ENCODE assay signal across 25 cellular contexts in genomic region chr5:16597946-16598694, GRCh38. TPM values are rescaled to one million over a fixed set of nuclear protein-coding genes. Genes with fewer than 3 reads are reported as not detected.
DNase-seq lines count a peak whose midpoint lies in the region; ATAC-seq and TF ChIP-seq lines count a peak whose summit lies in the region.
"Had no signal": no experiment of that assay in that cellular context is flagged by ENCODE, and none has a peak within 500 bp of the region (broad histone marks: within the 10 kb centered on the region; RNA-seq: fewer than 3 reads in every experiment).

No MANE protein-coding gene starts in this region.

- ATAC-seq in stimulated activated naive B cell treated with anti-CD40 and anti-IgM and Interleukin-4, amounts not matched to agents 10 μg/mL and 1 μg/mL and 100 μg/mL, for 72 hours (replicated peaks): no peak
- no peak for ATAC-seq in GM21515 (IDR thresholded peaks at IDR 0.05; ENCODE audit: unreplicated experiment)
- ATAC-seq: K562; stimulated activated naive CD8-positive, alpha-beta T cell treated with anti-CD3 and anti-CD28 coated beads, Interleukin-15, Interleukin-2, amounts not matched to agents 100 U/mL and 50 U/mL, for 24 hours; WTC11 had no signal

- peak overlapping the region; percentile 62 for H3K27ac ChIP-seq in left ventricle myocardium inferior (replicated peaks)
- H3K27ac ChIP-seq: ascending aorta, spleen, tibial artery had no signal

- no peak overlapping the region for H3K4me3 ChIP-seq in left ventricle myocardium inferior
- no peak overlapping the region for H3K4me3 ChIP-seq in H7 (ENCODE audit: insufficient read depth, low read depth, low read length)
- H3K4me3 ChIP-seq: ascending aorta, K562, spleen, tibial artery had no signal

- H3K36me3 ChIP-seq in left ventricle myocardium inferior (no peaks in the 10 kb centered on the region), H7 (replicated peaks; ENCODE audit: control insufficient read depth, insufficient read depth, low read length) (no peaks in the 10 kb centered on the region)
- H3K36me3 ChIP-seq: ascending aorta, spleen, tibial artery had no signal

- peak; percentile 26 for DNase-seq in activated CD8-positive, alpha-beta memory T cell treated with anti-CD3 and anti-CD28 coated beads, Interleukin-2, amount 50 U/mL, for 48 hours
- no peak for DNase-seq in activated CD8-positive, alpha-beta memory T cell treated with anti-CD3 and anti-CD28 coated beads for 24 hours
- no peak for DNase-seq in activated T-helper 1 cell treated with anti-CD3 and anti-CD28 coated beads, Interleukin-12 subunit alpha, Interleukin-12 subunit beta, Interleukin-2, Interleukin-4 antibody, amounts not matched to agents 30 ng/mL and 10 ng/mL and 1 ng/mL, durations not matched to agents 14 hours and 24 hours and 36 hours (ENCODE audit: low spot score)
- DNase-seq in left ventricle myocardium inferior: no peak
- DNase-seq in stimulated activated naive B cell treated with anti-CD40 and anti-IgM and Interleukin-4, amounts not matched to agents 10 μg/mL and 1 μg/mL and 100 μg/mL, for 72 hours: no peak
- DNase-seq in MV-4-11 (lab: John Stamatoyannopoulos, UW): no peak
- DNase-seq in H7: no peak
- DNase-seq: activated CD4-positive, alpha-beta memory T cell treated with anti-CD3 and anti-CD28 coated beads for 36 hours; activated T-cell treated with anti-CD3 and anti-CD28 coated beads, Interleukin-2, amount 50 U/mL, for 1 hour; cerebellar nuclear complex; DMS153; naive B cell; NCI-H1417; NCI-H446; OCI-M1; retina; spleen; stimulated activated CD4-positive, alpha-beta T cell treated with anti-CD3 and anti-CD28 coated beads, Interleukin-4, amount 100 ng/mL, for 1 hour; stimulated activated naive CD8-positive, alpha-beta T cell treated with anti-CD3 and anti-CD28 coated beads, Interleukin-15, Interleukin-2, amounts not matched to agents 100 U/mL and 50 U/mL, for 24 hours; T-helper 9 cell; tibial artery had no signal

- H3K4me1 Mint-ChIP-seq in activated T-helper 1 cell treated with anti-CD3 and anti-CD28 coated beads, Interleukin-12 subunit alpha, Interleukin-12 subunit beta, Interleukin-2, Interleukin-4 antibody, amounts not matched to agents 30 ng/mL and 10 ng/mL and 1 ng/mL, durations not matched to agents 14 hours and 24 hours and 36 hours (ENCODE audit: low read depth): peaks cover 20% of the 10 kb centered on the region
- peaks cover 10 to 11% of the 10 kb centered on the region in 2 donors for H3K4me1 Mint-ChIP-seq in stimulated activated naive B cell treated with anti-CD40 and anti-IgM and Interleukin-4, amounts not matched to agents 10 μg/mL and 1 μg/mL and 100 μg/mL, for 72 hours

- no peaks in the 10 kb centered on the region for H3K9me3 Mint-ChIP-seq in activated T-helper 1 cell treated with anti-CD3 and anti-CD28 coated beads, Interleukin-12 subunit alpha, Interleukin-12 subunit beta, Interleukin-2, Interleukin-4 antibody, amounts not matched to agents 30 ng/mL and 10 ng/mL and 1 ng/mL, durations not matched to agents 14 hours and 24 hours and 36 hours
- no peaks in the 10 kb centered on the region for H3K9me3 Mint-ChIP-seq in stimulated activated naive B cell treated with anti-CD40 and anti-IgM and Interleukin-4, amounts not matched to agents 10 μg/mL and 1 μg/mL and 100 μg/mL, for 72 hours
- H3K9me3 Mint-ChIP-seq: activated CD4-positive, alpha-beta memory T cell treated with anti-CD3 and anti-CD28 coated beads for 36 hours; naive B cell had no signal

- H3K9me3 ChIP-seq in left ventricle myocardium inferior (replicated peaks): no peaks in the 10 kb centered on the region
- H3K9me3 ChIP-seq: ascending aorta, spleen, tibial artery had no signal

- no peaks in the 10 kb centered on the region for H3K27me3 Mint-ChIP-seq in activated T-helper 1 cell treated with anti-CD3 and anti-CD28 coated beads, Interleukin-12 subunit alpha, Interleukin-12 subunit beta, Interleukin-2, Interleukin-4 antibody, amounts not matched to agents 30 ng/mL and 10 ng/mL and 1 ng/mL, durations not matched to agents 14 hours and 24 hours and 36 hours (ENCODE audit: insufficient read depth)
- H3K27me3 Mint-ChIP-seq in stimulated activated naive B cell treated with anti-CD40 and anti-IgM and Interleukin-4, amounts not matched to agents 10 μg/mL and 1 μg/mL and 100 μg/mL, for 72 hours: no peaks in the 10 kb centered on the region
- H3K27me3 Mint-ChIP-seq: activated CD4-positive, alpha-beta memory T cell treated with anti-CD3 and anti-CD28 coated beads for 36 hours; naive B cell had no signal

- H3K27ac Mint-ChIP-seq in activated T-helper 1 cell treated with anti-CD3 and anti-CD28 coated beads, Interleukin-12 subunit alpha, Interleukin-12 subunit beta, Interleukin-2, Interleukin-4 antibody, amounts not matched to agents 30 ng/mL and 10 ng/mL and 1 ng/mL, durations not matched to agents 14 hours and 24 hours and 36 hours: peak overlapping the region; percentile 36
- peak overlapping the region; percentile 63 for H3K27ac Mint-ChIP-seq in stimulated activated naive B cell treated with anti-CD40 and anti-IgM and Interleukin-4, amounts not matched to agents 10 μg/mL and 1 μg/mL and 100 μg/mL, for 72 hours
- H3K27ac Mint-ChIP-seq: activated CD4-positive, alpha-beta memory T cell treated with anti-CD3 and anti-CD28 coated beads for 36 hours; WTC11 had no signal

- H3K4me3 Mint-ChIP-seq in activated T-helper 1 cell treated with anti-CD3 and anti-CD28 coated beads, Interleukin-12 subunit alpha, Interleukin-12 subunit beta, Interleukin-2, Interleukin-4 antibody, amounts not matched to agents 30 ng/mL and 10 ng/mL and 1 ng/mL, durations not matched to agents 14 hours and 24 hours and 36 hours: no peak overlapping the region
- H3K4me3 Mint-ChIP-seq in stimulated activated naive B cell treated with anti-CD40 and anti-IgM and Interleukin-4, amounts not matched to agents 10 μg/mL and 1 μg/mL and 100 μg/mL, for 72 hours: no peak overlapping the region
- H3K4me3 Mint-ChIP-seq: activated CD4-positive, alpha-beta memory T cell treated with anti-CD3 and anti-CD28 coated beads for 36 hours; WTC11 had no signal

- peaks cover 51% of the 10 kb centered on the region for H3K4me1 ChIP-seq in left ventricle myocardium inferior
- H3K4me1 ChIP-seq: ascending aorta, tibial artery had no signal

- peaks cover 25% of the 10 kb centered on the region for H3K36me3 Mint-ChIP-seq in activated T-helper 1 cell treated with anti-CD3 and anti-CD28 coated beads, Interleukin-12 subunit alpha, Interleukin-12 subunit beta, Interleukin-2, Interleukin-4 antibody, amounts not matched to agents 30 ng/mL and 10 ng/mL and 1 ng/mL, durations not matched to agents 14 hours and 24 hours and 36 hours (ENCODE audit: low read depth)
- H3K36me3 Mint-ChIP-seq in stimulated activated naive B cell treated with anti-CD40 and anti-IgM and Interleukin-4, amounts not matched to agents 10 μg/mL and 1 μg/mL and 100 μg/mL, for 72 hours: peaks cover 16 to 17% of the 10 kb centered on the region in 2 donors
- H3K36me3 Mint-ChIP-seq: WTC11 had no signal

- intact Hi-C loops in activated T-helper 1 cell treated with anti-CD3 and anti-CD28 coated beads, Interleukin-12 subunit alpha, Interleukin-12 subunit beta, Interleukin-2, Interleukin-4 antibody, amounts not matched to agents 30 ng/mL and 10 ng/mL and 1 ng/mL, durations not matched to agents 14 hours and 24 hours and 36 hours (cut with micrococcal nuclease): no loop called here
- intact Hi-C loops in left ventricle myocardium inferior (cut with micrococcal nuclease): no loop called here

- H3K27me3 ChIP-seq in left ventricle myocardium inferior (ENCODE audit: low read depth) (no peaks in the 10 kb centered on the region), H7 (ENCODE audit: control insufficient read depth, insufficient read depth, low read length) (no peaks in the 10 kb centered on the region)
- H3K27me3 ChIP-seq: ascending aorta, spleen, tibial artery had no signal

- TF ChIP-seq CTCF in left ventricle myocardium inferior (IDR thresholded peaks at IDR 0.05; ENCODE audit: borderline replicate concordance): no peak

RNA-seq across cellular contexts. Expression of gene RETREG1, which starts 18.7 kb away (rescaled TPM):
- 22.4 and 22.5 TPM in 2 replicates for total RNA-seq in activated T-helper 1 cell treated with anti-CD3 and anti-CD28 coated beads, Interleukin-12 subunit alpha, Interleukin-12 subunit beta, Interleukin-2, Interleukin-4 antibody, amounts not matched to agents 30 ng/mL and 10 ng/mL and 1 ng/mL, durations not matched to agents 14 hours and 24 hours and 36 hours
- total RNA-seq in left ventricle myocardium inferior: 269 TPM
- total RNA-seq in H7 (2014; rRNA removed; shearing (Covaris generic)): 0.28 and 0.74 TPM in 2 replicates

Comparison
In these comparisons a context has a peak if more than half of its experiments do, and no peak if none do; other contexts are left out.
1. RNA of gene RETREG1, which starts 18.7 kb away (total RNA-seq): 269 TPM in left ventricle myocardium inferior (single experiment) and 22.4 to 22.5 TPM in activated T-helper 1 cell treated with anti-CD3 and anti-CD28 coated beads, Interleukin-12 subunit alpha, Interleukin-12 subunit beta, Interleukin-2, Interleukin-4 antibody, amounts not matched to agents 30 ng/mL and 10 ng/mL and 1 ng/mL, durations not matched to agents 14 hours and 24 hours and 36 hours; 0.28 to 0.74 TPM in H7; every median in the first group is over 10 times any median in the second.